ENCODE assay signal across 8 cellular contexts in the genomic region with DNA sequence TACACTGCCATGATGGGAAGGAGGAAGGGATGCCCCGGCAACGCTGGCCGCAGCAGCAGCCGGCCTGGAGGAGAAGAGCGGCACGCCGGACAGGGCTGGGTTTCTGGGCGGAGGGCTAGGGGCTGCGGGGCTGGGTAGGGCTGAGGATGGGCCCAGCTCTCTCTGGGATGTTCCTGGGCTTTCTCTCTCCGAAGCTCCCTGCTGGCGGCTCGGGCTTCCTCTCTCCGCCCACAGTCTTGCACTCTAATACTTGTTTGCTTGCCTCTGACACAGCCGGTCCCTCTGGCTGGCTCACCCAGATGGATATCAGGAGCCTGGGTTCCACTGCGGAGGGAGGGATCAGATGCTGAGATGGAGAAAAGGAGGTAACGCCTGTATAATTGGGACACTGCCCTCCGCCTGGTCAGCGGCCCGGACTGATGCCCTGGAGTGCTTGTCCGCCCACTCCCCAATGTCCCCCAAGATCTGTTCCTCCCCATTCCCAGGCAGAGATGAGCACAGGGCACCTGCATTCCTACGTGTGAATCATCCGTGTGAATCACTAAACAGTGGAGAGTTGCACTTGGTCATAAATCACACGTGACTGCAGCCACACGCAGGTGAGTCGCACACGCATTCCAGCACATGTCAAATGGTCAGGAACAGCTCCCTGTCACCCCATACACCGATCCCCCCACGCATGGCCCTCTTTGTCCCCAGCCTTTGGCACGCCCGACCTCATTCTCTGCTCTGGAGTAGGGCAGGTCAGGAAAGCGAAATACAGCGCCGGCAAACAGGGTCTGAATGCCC. TPM values are rescaled to one million over a fixed set of nuclear protein-coding genes. Genes with fewer than 3 reads are reported as not detected.
DNase-seq lines count a peak whose midpoint lies in the region; ATAC-seq and TF ChIP-seq lines count a peak whose summit lies in the region.

A gene (minus strand): TSS at position 535 of the 789 bp plus-strand sequence. CDS start 524 bp downstream, at position 11.

- DNase-seq in NCI-H146 (lab: John Stamatoyannopoulos, UW) (peak; percentile 30), NCI-H146 treated with DMSO at 0.1 percent for 48 hours (lab: John Stamatoyannopoulos, UW; ENCODE audit: unreplicated experiment) (no peak), NB4 (ENCODE audit: low read depth) (peak; percentile 24), astrocyte of the spinal cord (ENCODE audit: low read depth, low spot score) (peak; percentile 47), iPS-NIHi7 (ENCODE audit: extremely low spot score) (peak; percentile 48)

- in situ Hi-C loops in astrocyte of the spinal cord (cut with HindIII; ENCODE audit: low sequenced_read_pairs): loop anchor here (10.0 kb wide), 1 partner anchor 63 kb away; no protein-coding TSS in a partner anchor

- peaks cover 32% of the 10 kb centered on the region for H3K27me3 ChIP-seq in skeletal muscle satellite cell (ENCODE audit: control insufficient read depth, insufficient read depth, low read length)

- H3K36me3 ChIP-seq in skeletal muscle satellite cell (ENCODE audit: insufficient read depth, low read length): no peaks in the 10 kb centered on the region

- peak within 1 kb of the TSS; percentile 60 for H3K9ac ChIP-seq in skeletal muscle satellite cell (ENCODE audit: low read depth, low read length)

- ATAC-seq in GM21526 (IDR thresholded peaks at IDR 0.05; ENCODE audit: low FRiP score, unreplicated experiment) (no peak), GM21576 (IDR thresholded peaks at IDR 0.05; ENCODE audit: unreplicated experiment) (no peak)

- H3K4me1 ChIP-seq in skeletal muscle satellite cell (ENCODE audit: control insufficient read depth, insufficient read depth, low read length): peaks cover 24% of the 10 kb centered on the region

- H3K4me2 ChIP-seq in skeletal muscle satellite cell (ENCODE audit: low read length): peak within 1 kb of the TSS; percentile 96

- TF ChIP-seq POLR2A in NB4 (IDR thresholded peaks at IDR 0.05; ENCODE audit: extremely low read depth, insufficient read length): no peak

- H3K9me3 ChIP-seq in skeletal muscle satellite cell (replicated peaks; ENCODE audit: low read length): no peaks in the 10 kb centered on the region

- TF ChIP-seq CTCF in NB4 (IDR thresholded peaks at IDR 0.05; ENCODE audit: low read depth, low read length) (no peak), astrocyte of the spinal cord (IDR thresholded peaks at IDR 0.05; ENCODE audit: low read depth, low read length) (no peak)

- H3K4me3 ChIP-seq in NB4 (ENCODE audit: low read depth, low read length): peak within 1 kb of the TSS; percentile 72
- H3K4me3 ChIP-seq in astrocyte of the spinal cord (ENCODE audit: low read depth, low read length): peak within 1 kb of the TSS; percentile 59
- peak within 1 kb of the TSS; percentile 70 for H3K4me3 ChIP-seq in skeletal muscle satellite cell (ENCODE audit: low read length)

RNA-seq across cellular contexts. Expression of the gene that starts here (rescaled TPM):
- total RNA-seq in skeletal muscle satellite cell (2012; rRNA removed): under 0.01 and 0.25 TPM in 2 replicates
